ENCODE assay signal across 20 cellular contexts in genomic region chr19:4366666-4367335, GRCh38. TPM values are rescaled to one million over a fixed set of nuclear protein-coding genes. Genes with fewer than 3 reads are reported as not detected.
DNase-seq lines count a peak whose midpoint lies in the region; ATAC-seq and TF ChIP-seq lines count a peak whose summit lies in the region.
"Had no signal": no experiment of that assay in that cellular context is flagged by ENCODE, and none has a peak within 500 bp of the region (broad histone marks: within the 10 kb centered on the region; RNA-seq: fewer than 3 reads in every experiment).

No MANE protein-coding gene starts in this region.

- H3K9me3 Mint-ChIP-seq in activated CD4-positive, alpha-beta T cell treated with anti-CD3 and anti-CD28 coated beads for 36 hours (ENCODE audit: low read depth) = no peaks in the 10 kb centered on the region
- no peaks in the 10 kb centered on the region for H3K9me3 Mint-ChIP-seq in activated CD4-positive, alpha-beta memory T cell treated with anti-CD3 and anti-CD28 coated beads for 36 hours
- H3K9me3 Mint-ChIP-seq in progenitor cell of endocrine pancreas (ENCODE audit: low read depth) = no peaks in the 10 kb centered on the region
- H3K9me3 Mint-ChIP-seq: activated T-cell treated with anti-CD3 and anti-CD28 coated beads, Interleukin-2, amount 50 U/mL, for 4 hours had no signal

- no peak overlapping the region for H3K14ac ChIP-seq in mesenchymal stem cell (ENCODE audit: low read length in 2 of 2)

- H3K36me3 Mint-ChIP-seq in activated CD4-positive, alpha-beta T cell treated with anti-CD3 and anti-CD28 coated beads for 36 hours (ENCODE audit: low read depth) = peaks cover 8% of the 10 kb centered on the region
- H3K36me3 Mint-ChIP-seq in activated CD4-positive, alpha-beta memory T cell treated with anti-CD3 and anti-CD28 coated beads for 36 hours = peaks cover 5% of the 10 kb centered on the region
- H3K36me3 Mint-ChIP-seq in progenitor cell of endocrine pancreas (ENCODE audit: insufficient read depth) = peaks cover 3% of the 10 kb centered on the region
- H3K36me3 Mint-ChIP-seq: activated naive CD8-positive, alpha-beta T cell had no signal

- H3K4me2 ChIP-seq in mesenchymal stem cell (ENCODE audit: low read length, poor library complexity, severe bottlenecking) = no peak overlapping the region

- no peak overlapping the region for H3K27ac ChIP-seq in mesenchymal stem cell (ENCODE audit: low read length, poor library complexity, severe bottlenecking)

- H3K36me3 ChIP-seq in mesenchymal stem cell (ENCODE audit: control insufficient read depth in 1 of 2, insufficient read depth in 2 of 2, low read depth in 1 of 2, low read length in 2 of 2) = peaks cover 62 to 78% of the 10 kb centered on the region in 2 experiments

- intact Hi-C loops in activated CD4-positive, alpha-beta T cell treated with anti-CD3 and anti-CD28 coated beads for 36 hours (cut with DNase I, micrococcal nuclease) = no loop called here
- intact Hi-C loops in activated CD4-positive, alpha-beta memory T cell treated with anti-CD3 and anti-CD28 coated beads for 36 hours (cut with micrococcal nuclease) = no loop called here

- H2BK120ac ChIP-seq in mesenchymal stem cell (ENCODE audit: low read depth, low read length) = no peak overlapping the region

- no peak overlapping the region for H3K18ac ChIP-seq in mesenchymal stem cell (ENCODE audit: low read depth in 1 of 2, low read length in 2 of 2)

- POLR2A ChIA-PET in activated CD4-positive, alpha-beta T cell treated with anti-CD3 and anti-CD28 coated beads for 36 hours (lab: Charles Lee) = no interaction called here
- POLR2A ChIA-PET in activated CD4-positive, alpha-beta memory T cell treated with anti-CD3 and anti-CD28 coated beads for 36 hours (lab: Charles Lee) = no interaction called here

- H2AK5ac ChIP-seq in mesenchymal stem cell (ENCODE audit: low read length, severe bottlenecking) = no peak overlapping the region

- TF ChIP-seq CTCF in progenitor cell of endocrine pancreas (IDR thresholded peaks at IDR 0.05; ENCODE audit: unreplicated experiment) = no peak

- no peak overlapping the region for H3K4me3 ChIP-seq in mesenchymal stem cell (ENCODE audit: insufficient read depth in 1 of 2, low read depth in 1 of 2, low read length in 2 of 2)
- H3K4me3 ChIP-seq: right atrium auricular region, suprapubic skin had no signal

- no peaks in the 10 kb centered on the region for H3K27me3 ChIP-seq in mesenchymal stem cell (ENCODE audit: control insufficient read depth in 1 of 2, insufficient read depth in 1 of 2, low read length in 2 of 2)
- H3K27me3 ChIP-seq: right atrium auricular region, suprapubic skin had no signal

- no peak overlapping the region for H2BK15ac ChIP-seq in mesenchymal stem cell (ENCODE audit: low read depth, poor library complexity, severe bottlenecking)

- no peak overlapping the region for H2AFZ ChIP-seq in mesenchymal stem cell (ENCODE audit: low read depth, low read length)

- H3K9me3 ChIP-seq in mesenchymal stem cell (ENCODE audit: control insufficient read depth, low read length) = no peaks in the 10 kb centered on the region
- H3K9me3 ChIP-seq: right atrium auricular region, suprapubic skin had no signal

- peak overlapping the region; percentile 36 for H4K91ac ChIP-seq in mesenchymal stem cell (ENCODE audit: low read length)

- no peak overlapping the region for H3K4ac ChIP-seq in mesenchymal stem cell (ENCODE audit: low read depth in 1 of 2, low read length in 2 of 2)

- CTCF ChIA-PET in activated CD4-positive, alpha-beta T cell treated with anti-CD3 and anti-CD28 coated beads for 36 hours (lab: Charles Lee) = interaction anchor here (0.6 to 3.4 kb wide), 2 partner anchors 14 to 55 kb away, joined by 3 to 16 read pairs; no protein-coding TSS in a partner anchor
- CTCF ChIA-PET in activated CD4-positive, alpha-beta memory T cell treated with anti-CD3 and anti-CD28 coated beads for 36 hours (lab: Charles Lee) = interaction anchor here (1.8 kb wide), 1 partner anchor 34 kb away, joined by 6 read pairs; the partner anchor contains the start of gene SH3GL1

- H3K4me3 Mint-ChIP-seq in activated CD4-positive, alpha-beta T cell treated with anti-CD3 and anti-CD28 coated beads for 36 hours = no peak overlapping the region
- no peak overlapping the region for H3K4me3 Mint-ChIP-seq in activated CD4-positive, alpha-beta memory T cell treated with anti-CD3 and anti-CD28 coated beads for 36 hours
- no peak overlapping the region for H3K4me3 Mint-ChIP-seq in progenitor cell of endocrine pancreas (ENCODE audit: low read depth)
- H3K4me3 Mint-ChIP-seq: activated naive CD8-positive, alpha-beta T cell; activated T-cell treated with anti-CD3 and anti-CD28 coated beads, Interleukin-2, amount 50 U/mL, for 4 hours had no signal

- peaks cover 65% of the 10 kb centered on the region for H3K4me1 ChIP-seq in mesenchymal stem cell (ENCODE audit: control insufficient read depth, insufficient read depth, low read depth, low read length)

- TF ChIP-seq POLR2A in GM18505 (IDR thresholded peaks at IDR 0.05; ENCODE audit: borderline replicate concordance, extremely low read depth, insufficient read depth, insufficient read length) = no peak

- H3K23ac ChIP-seq in mesenchymal stem cell (ENCODE audit: low read length in 2 of 2) = no peak overlapping the region

- H3K27me3 Mint-ChIP-seq in activated CD4-positive, alpha-beta T cell treated with anti-CD3 and anti-CD28 coated beads for 36 hours = no peaks in the 10 kb centered on the region
- no peaks in the 10 kb centered on the region for H3K27me3 Mint-ChIP-seq in activated CD4-positive, alpha-beta memory T cell treated with anti-CD3 and anti-CD28 coated beads for 36 hours
- H3K27me3 Mint-ChIP-seq in progenitor cell of endocrine pancreas = no peaks in the 10 kb centered on the region
- H3K27me3 Mint-ChIP-seq: activated naive CD8-positive, alpha-beta T cell had no signal

- no peak for DNase-seq in activated CD4-positive, alpha-beta T cell treated with anti-CD3 and anti-CD28 coated beads for 36 hours
- DNase-seq in activated CD4-positive, alpha-beta T cell treated with anti-CD3 and anti-CD28 coated beads, Interleukin-2, amount 50 U/mL, for 4 hours = no peak
- no peak for DNase-seq in activated CD4-positive, alpha-beta memory T cell treated with anti-CD3 and anti-CD28 coated beads for 36 hours
- no peak for DNase-seq in mesenchymal stem cell
- DNase-seq in progenitor cell of endocrine pancreas (ENCODE audit: low spot score, unreplicated experiment) = no peak
- no peak for DNase-seq in NCI-H187 treated with DMSO at 0.1 percent for 48 hours (lab: John Stamatoyannopoulos, UW)
- DNase-seq: activated T-cell treated with anti-CD3 and anti-CD28 coated beads, Interleukin-2, amount 50 U/mL, for 4 hours; DMS153; GDM1; glutamatergic neuron; midbrain; NCI-H1105 treated with DMSO at 0.1 percent for 48 hours; NCI-H526; nucleus accumbens had no signal

- peak overlapping the region; percentile 42 for H3K27ac Mint-ChIP-seq in activated CD4-positive, alpha-beta T cell treated with anti-CD3 and anti-CD28 coated beads for 36 hours
- H3K27ac Mint-ChIP-seq in activated CD4-positive, alpha-beta memory T cell treated with anti-CD3 and anti-CD28 coated beads for 36 hours = peak overlapping the region; percentile 28
- peak overlapping the region; percentile 73 for H3K27ac Mint-ChIP-seq in progenitor cell of endocrine pancreas
- H3K27ac Mint-ChIP-seq: activated naive CD8-positive, alpha-beta T cell had no signal

- no peak overlapping the region for H4K8ac ChIP-seq in mesenchymal stem cell (ENCODE audit: low read length)

- H3K79me1 ChIP-seq in mesenchymal stem cell (replicated peaks; ENCODE audit: low read length, poor library complexity, severe bottlenecking) = peaks cover 39% of the 10 kb centered on the region

- 96% methylated on average over 14 of the region's 16 CpGs for WGBS in mesenchymal stem cell

- peaks cover 34% of the 10 kb centered on the region for H3K4me1 Mint-ChIP-seq in activated CD4-positive, alpha-beta T cell treated with anti-CD3 and anti-CD28 coated beads for 36 hours
- peaks cover 36% of the 10 kb centered on the region for H3K4me1 Mint-ChIP-seq in activated CD4-positive, alpha-beta memory T cell treated with anti-CD3 and anti-CD28 coated beads for 36 hours (ENCODE audit: low read depth)
- H3K4me1 Mint-ChIP-seq in progenitor cell of endocrine pancreas (ENCODE audit: low read depth) = peaks cover 2% of the 10 kb centered on the region

- no peak overlapping the region for H2BK12ac ChIP-seq in mesenchymal stem cell (ENCODE audit: low read length in 2 of 2)

- no peak overlapping the region for H2BK5ac ChIP-seq in mesenchymal stem cell (ENCODE audit: low read depth, low read length, poor library complexity, severe bottlenecking)

- ATAC-seq in activated CD4-positive, alpha-beta T cell treated with anti-CD3 and anti-CD28 coated beads for 36 hours = no peak
- ATAC-seq in GM18505 (IDR thresholded peaks at IDR 0.05; ENCODE audit: unreplicated experiment) (no peak), GM21515 (IDR thresholded peaks at IDR 0.05; ENCODE audit: unreplicated experiment) (no peak)
- ATAC-seq: activated T-cell treated with anti-CD3 and anti-CD28 coated beads, Interleukin-2, amount 50 U/mL, for 4 hours; HepG2 had no signal

- no peak overlapping the region for H3K9ac ChIP-seq in mesenchymal stem cell (ENCODE audit: low read length)

RNA-seq across cellular contexts. Expression of gene MPND, which starts 23.4 kb away (rescaled TPM):
- total RNA-seq in activated CD4-positive, alpha-beta T cell treated with anti-CD3 and anti-CD28 coated beads for 36 hours = 10 to 100 TPM; 12.6 to 18.0 TPM
- 10 to 100 TPM; 19.6 to 22.6 TPM for total RNA-seq in activated CD4-positive, alpha-beta memory T cell treated with anti-CD3 and anti-CD28 coated beads for 36 hours
- 6.9 TPM for polyA plus RNA-seq in mesenchymal stem cell (2013, experiment 1 of 2)
- polyA plus RNA-seq in mesenchymal stem cell (2013, experiment 2 of 2) = 6.1 TPM
- total RNA-seq in progenitor cell of endocrine pancreas = 62.2 and 64.2 TPM in 2 replicates

RNA-seq across cellular contexts. Expression of gene STAP2, which starts 28.2 kb away (rescaled TPM):
- 10 to 100 TPM; 11.0 to 11.5 TPM for total RNA-seq in activated CD4-positive, alpha-beta T cell treated with anti-CD3 and anti-CD28 coated beads for 36 hours
- total RNA-seq in activated CD4-positive, alpha-beta memory T cell treated with anti-CD3 and anti-CD28 coated beads for 36 hours = 1 to 10 TPM; 9.1 to 9.4 TPM
- polyA plus RNA-seq in mesenchymal stem cell (2013, experiment 1 of 2) = 2.0 TPM
- polyA plus RNA-seq in mesenchymal stem cell (2013, experiment 2 of 2) = 2.5 TPM
- 35.6 and 41.0 TPM in 2 replicates for total RNA-seq in progenitor cell of endocrine pancreas

RNA-seq across cellular contexts. Expression of gene SH3GL1, which starts 33.5 kb away (rescaled TPM):
- total RNA-seq in activated CD4-positive, alpha-beta T cell treated with anti-CD3 and anti-CD28 coated beads for 36 hours = 10 to 100 TPM; 42.0 to 46.8 TPM
- 10 to 100 TPM; 38.1 to 42.0 TPM for total RNA-seq in activated CD4-positive, alpha-beta memory T cell treated with anti-CD3 and anti-CD28 coated beads for 36 hours
- 108 TPM for polyA plus RNA-seq in mesenchymal stem cell (2013, experiment 1 of 2)
- polyA plus RNA-seq in mesenchymal stem cell (2013, experiment 2 of 2) = 106 TPM
- total RNA-seq in progenitor cell of endocrine pancreas = 55.6 and 61.6 TPM in 2 replicates

RNA-seq across cellular contexts. Expression of gene CHAF1A, which starts 35.6 kb away (rescaled TPM):
- 10 to 100 TPM; 77.0 to 78.9 TPM for total RNA-seq in activated CD4-positive, alpha-beta T cell treated with anti-CD3 and anti-CD28 coated beads for 36 hours
- total RNA-seq in activated CD4-positive, alpha-beta memory T cell treated with anti-CD3 and anti-CD28 coated beads for 36 hours = 10 to 100 TPM; 61.6 to 63.5 TPM
- 7.6 TPM for polyA plus RNA-seq in mesenchymal stem cell (2013, experiment 1 of 2)
- polyA plus RNA-seq in mesenchymal stem cell (2013, experiment 2 of 2) = 6.3 TPM
- total RNA-seq in progenitor cell of endocrine pancreas = 41.8 and 48.2 TPM in 2 replicates
